ENCODE assay signal across 9 cellular contexts in the genomic region with DNA sequence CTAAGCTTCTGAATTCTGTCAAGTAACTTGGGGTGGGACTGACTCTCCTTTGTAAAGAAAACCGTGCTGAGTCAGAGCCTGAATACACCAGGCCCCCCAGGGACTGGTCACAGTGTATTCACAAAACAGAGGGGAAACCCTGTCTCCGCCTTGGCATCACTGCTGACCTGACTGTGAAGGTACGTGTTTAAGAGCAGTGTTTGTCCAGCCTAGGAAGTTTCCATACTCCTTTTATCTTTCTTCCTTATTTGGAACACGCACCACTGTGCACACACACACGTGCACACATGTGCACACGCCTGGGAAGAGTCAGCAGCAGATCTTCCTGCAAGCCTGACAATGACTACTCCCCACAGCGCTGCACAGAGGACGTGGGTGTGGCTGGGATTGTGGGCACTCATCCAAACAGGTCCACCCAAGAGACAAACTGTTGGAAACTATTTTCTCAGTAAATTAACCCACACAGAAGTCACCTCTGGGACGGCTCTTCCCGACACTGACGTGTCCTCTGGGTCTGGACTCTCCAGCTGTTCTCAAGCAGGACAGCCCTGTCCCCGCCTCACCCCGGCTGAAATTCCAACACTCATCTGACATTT.
DNase-seq lines count a peak whose midpoint lies in the region; ATAC-seq, FAIRE-seq and TF ChIP-seq lines count a peak whose summit lies in the region.
"Had no signal": no experiment of that assay in that cellular context is flagged by ENCODE, and none has a peak within 500 bp of the region (broad histone marks: within the 10 kb centered on the region; RNA-seq: fewer than 3 reads in every experiment).

No MANE protein-coding gene starts in this region.

- H3K79me2 ChIP-seq in OCI-LY7 (ENCODE audit: insufficient read depth, low read depth, low read length) = no peaks in the 10 kb centered on the region

- H3K4me3 ChIP-seq in AG10803 (ENCODE audit: low read length) (peak overlapping the region; percentile 30), OCI-LY7 (ENCODE audit: low read depth, low read length, poor library complexity, severe bottlenecking) (no peak overlapping the region)
- H3K4me3 ChIP-seq: skin epidermis had no signal

- peak overlapping the region; percentile 43; the same call in 1 of the 2 replicates for H2AFZ ChIP-seq in OCI-LY7 (ENCODE audit: low read length)

- CTCF ChIA-PET in OCI-LY7 (lab: Charles Lee; ENCODE audit: unreplicated experiment) = interaction anchor here (1.2 kb wide), 1 partner anchor 8 kb away, joined by 3 read pairs; no protein-coding TSS in a partner anchor

- no peaks in the 10 kb centered on the region for H3K36me3 ChIP-seq in OCI-LY7 (ENCODE audit: insufficient read depth, low read length)

- peaks cover 2% of the 10 kb centered on the region for H3K36me3 Mint-ChIP-seq in T-helper 17 cell (ENCODE audit: low read depth)

- POLR2A ChIA-PET in OCI-LY7 (lab: Charles Lee) = interaction anchor here (0.6 to 0.7 kb wide), 2 partner anchors 70 to 159 kb away, joined by 3 read pairs; no protein-coding TSS in a partner anchor

- H3K4me3 Mint-ChIP-seq in T-helper 17 cell = no peak overlapping the region

- no peaks in the 10 kb centered on the region for H3K9me2 ChIP-seq in OCI-LY7 (ENCODE audit: insufficient read depth, low read length)

- no peak overlapping the region for H3K27ac Mint-ChIP-seq in T-helper 17 cell

- H3K4me1 Mint-ChIP-seq in T-helper 17 cell = peaks cover 15% of the 10 kb centered on the region

- H3K4me2 ChIP-seq in OCI-LY7 (ENCODE audit: low read length) = no peak overlapping the region; the same call in 1 of the 2 replicates

- no TSS peak for BruUV-seq in OCI-LY7 (replicated peaks; lab: Mats Ljungman, UMichigan)

- H3K27me3 Mint-ChIP-seq in T-helper 17 cell = no peaks in the 10 kb centered on the region

- H3K9me3 ChIP-seq in OCI-LY7 (ENCODE audit: low read length) (no peaks in the 10 kb centered on the region), T-helper 17 cell (ENCODE audit: control insufficient read depth, low read length, poor library complexity, severe bottlenecking) (no peaks in the 10 kb centered on the region)

- intact Hi-C loops in OCI-LY7 (cut with micrococcal nuclease; ENCODE audit: unreplicated experiment) = no loop called here

- TF ChIP-seq CTCF in AG10803 (conservative IDR thresholded peaks at IDR 0.05; ENCODE audit: low read length) (no peak), OCI-LY7 (conservative IDR thresholded peaks at IDR 0.05; ENCODE audit: low read length) (no peak)

- DNase-seq in AG10803 (ENCODE audit: low read depth) = peak; percentile 92
- peak; percentile 26 for DNase-seq in OCI-LY7 (ENCODE audit: low spot score)
- peak; percentile 49 for DNase-seq in iPS-NIHi11 (ENCODE audit: low spot score)
- DNase-seq in HTR-8/SVneo (ENCODE audit: insufficient read length, low spot score) = no peak
- DNase-seq in activated CD4-positive, alpha-beta T cell treated with anti-CD3 and anti-CD28 coated beads, Interleukin-2, amount 50 U/mL, for 48 hours = no peak
- no peak for DNase-seq in T-helper 17 cell
- no peak for DNase-seq in stimulated activated CD4-positive, alpha-beta T cell treated with anti-CD3 and anti-CD28 coated beads, Interleukin-4, amount 100 ng/mL, for 24 hours

- ATAC-seq in GM21723 (IDR thresholded peaks at IDR 0.05; ENCODE audit: unreplicated experiment) = peak; percentile 77
- ATAC-seq in T-helper 17 cell = no peak

- no peak overlapping the region for H3K27ac ChIP-seq in OCI-LY7 (ENCODE audit: low read depth, low read length, poor library complexity, severe bottlenecking)

- H3K4me1 ChIP-seq in OCI-LY7 (ENCODE audit: insufficient read depth, low read length, poor library complexity, severe bottlenecking) = peaks cover 10% of the 10 kb centered on the region

- FAIRE-seq in HTR-8/SVneo (lab: Jason Lieb, UNC) = no peak

- no peaks in the 10 kb centered on the region for H4K20me1 ChIP-seq in OCI-LY7 (ENCODE audit: insufficient read depth, low read length)

Comparison
In these comparisons a context has a peak if more than half of its experiments do, and no peak if none do; other contexts are left out.
1. DNase-seq: peak in AG10803 (single experiment), OCI-LY7 (single experiment) and iPS-NIHi11 (single experiment); none in HTR-8/SVneo (single experiment), activated CD4-positive, alpha-beta T cell treated with anti-CD3 and anti-CD28 coated beads, Interleukin-2, amount 50 U/mL, for 48 hours (0 of 2), T-helper 17 cell (0 of 3) and stimulated activated CD4-positive, alpha-beta T cell treated with anti-CD3 and anti-CD28 coated beads, Interleukin-4, amount 100 ng/mL, for 24 hours (single experiment).